In the genomic region with DNA sequence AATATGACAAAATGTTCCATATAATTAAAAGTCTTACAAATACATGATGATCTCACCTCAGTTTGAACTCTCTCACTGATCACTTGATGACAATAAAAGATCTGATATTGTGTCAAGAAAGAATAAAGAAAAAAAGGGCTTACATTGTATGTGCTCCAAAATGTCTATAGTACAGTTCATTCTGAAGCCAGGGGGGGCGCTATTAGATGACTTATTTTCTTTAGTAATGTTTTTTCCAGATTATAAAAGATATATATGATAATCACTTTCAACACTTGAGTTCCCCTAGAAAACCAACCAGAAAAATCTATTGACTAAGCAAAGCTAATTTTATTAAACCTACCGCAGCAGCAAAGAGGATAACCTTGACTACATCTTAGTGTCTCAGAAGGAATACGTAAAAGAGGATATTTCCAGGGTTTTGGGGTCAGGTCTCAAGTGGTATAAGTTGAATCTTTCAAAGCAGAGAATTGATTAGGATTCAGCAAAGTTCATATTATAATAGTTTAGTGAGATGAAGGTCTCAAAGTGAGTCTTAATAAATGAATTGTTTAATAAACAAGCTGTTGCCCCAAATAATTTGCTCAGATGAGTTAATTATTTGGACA, we compare ENCODE assay signal across 10 cellular contexts. TPM values are rescaled to one million over a fixed set of nuclear protein-coding genes. Genes with fewer than 3 reads are reported as not detected.
DNase-seq lines count a peak whose midpoint lies in the region; ATAC-seq and TF ChIP-seq lines count a peak whose summit lies in the region.
"Had no signal": no experiment of that assay in that cellular context is flagged by ENCODE, and none has a peak within 500 bp of the region (broad histone marks: within the 10 kb centered on the region; RNA-seq: fewer than 3 reads in every experiment).

No MANE protein-coding gene starts in this region.

- no peaks in the 10 kb centered on the region for H3K36me3 Mint-ChIP-seq in Calu3 (ENCODE audit: insufficient read depth, unreplicated experiment)
- H3K36me3 Mint-ChIP-seq in activated naive CD8-positive, alpha-beta T cell treated with anti-CD3 and anti-CD28 coated beads for 36 hours: no peaks in the 10 kb centered on the region
- no peaks in the 10 kb centered on the region for H3K36me3 Mint-ChIP-seq in natural killer cell treated with Interleukin-12 subunit alpha and Interleukin-12 subunit beta and Interleukin-15 and Interleukin-18, amount 100 ng/mL, for 72 hours
- H3K36me3 Mint-ChIP-seq in T-cell: no peaks in the 10 kb centered on the region

- intact Hi-C loops in Calu3 (cut with micrococcal nuclease; ENCODE audit: unreplicated experiment): no loop called here

- POLR2A ChIA-PET in T-cell (lab: Charles Lee): no interaction called here

- TF ChIP-seq CTCF in Calu3 (IDR thresholded peaks at IDR 0.05; ENCODE audit: unreplicated experiment) (no peak), LNCAP (IDR thresholded peaks at IDR 0.05) (peak; percentile 49), astrocyte of the spinal cord (IDR thresholded peaks at IDR 0.05; ENCODE audit: low read depth, low read length) (peak; percentile 48)

- H3K27me3 Mint-ChIP-seq in Calu3 (ENCODE audit: unreplicated experiment): no peaks in the 10 kb centered on the region
- no peaks in the 10 kb centered on the region for H3K27me3 Mint-ChIP-seq in activated naive CD8-positive, alpha-beta T cell treated with anti-CD3 and anti-CD28 coated beads for 36 hours
- no peaks in the 10 kb centered on the region for H3K27me3 Mint-ChIP-seq in natural killer cell treated with Interleukin-12 subunit alpha and Interleukin-12 subunit beta and Interleukin-15 and Interleukin-18, amount 100 ng/mL, for 72 hours
- H3K27me3 Mint-ChIP-seq in T-cell: no peaks in the 10 kb centered on the region

- peaks cover 2% of the 10 kb centered on the region for H3K9me3 Mint-ChIP-seq in Calu3 (ENCODE audit: low read depth, unreplicated experiment)
- H3K9me3 Mint-ChIP-seq in activated naive CD8-positive, alpha-beta T cell treated with anti-CD3 and anti-CD28 coated beads for 36 hours: peaks cover 3% of the 10 kb centered on the region
- peaks cover 3% of the 10 kb centered on the region for H3K9me3 Mint-ChIP-seq in natural killer cell treated with Interleukin-12 subunit alpha and Interleukin-12 subunit beta and Interleukin-15 and Interleukin-18, amount 100 ng/mL, for 72 hours
- peaks cover 5 to 14% (median 9%) of the 10 kb centered on the region in 3 donors for H3K9me3 Mint-ChIP-seq in T-cell
- H3K9me3 Mint-ChIP-seq: T-helper 1 cell treated with Interleukin-12 subunit alpha and Interleukin-12 subunit beta and Interleukin-4 antibody, amounts not matched to agents 30 μg/mL and 1 μg/mL, for 36 hours had no signal

- no TSS peak for BruUV-seq in Calu3 (replicated peaks; lab: Mats Ljungman, UMichigan)

- H3K4me1 Mint-ChIP-seq in Calu3 (ENCODE audit: low read depth, unreplicated experiment): no peaks in the 10 kb centered on the region
- no peaks in the 10 kb centered on the region for H3K4me1 Mint-ChIP-seq in activated naive CD8-positive, alpha-beta T cell treated with anti-CD3 and anti-CD28 coated beads for 36 hours
- no peaks in the 10 kb centered on the region for H3K4me1 Mint-ChIP-seq in natural killer cell treated with Interleukin-12 subunit alpha and Interleukin-12 subunit beta and Interleukin-15 and Interleukin-18, amount 100 ng/mL, for 72 hours (ENCODE audit: low read depth in 2 of 2)
- no peaks in the 10 kb centered on the region for H3K4me1 Mint-ChIP-seq in T-cell

- H3K4me3 Mint-ChIP-seq in Calu3 (ENCODE audit: low read depth, unreplicated experiment) (no peak overlapping the region), T-cell (no peak overlapping the region)
- no peak overlapping the region for H3K4me3 Mint-ChIP-seq in activated naive CD8-positive, alpha-beta T cell treated with anti-CD3 and anti-CD28 coated beads for 36 hours
- H3K4me3 Mint-ChIP-seq in natural killer cell treated with Interleukin-12 subunit alpha and Interleukin-12 subunit beta and Interleukin-15 and Interleukin-18, amount 100 ng/mL, for 72 hours: no peak overlapping the region
- H3K4me3 Mint-ChIP-seq: T-helper 1 cell treated with Interleukin-12 subunit alpha and Interleukin-12 subunit beta and Interleukin-4 antibody, amounts not matched to agents 30 μg/mL and 1 μg/mL, for 36 hours had no signal

- DNase-seq in Calu3: peak; percentile 2
- DNase-seq in astrocyte of the spinal cord (ENCODE audit: low read depth, low spot score): no peak
- peak; percentile 13 for DNase-seq in myocyte (ENCODE audit: low read depth)
- DNase-seq in activated naive CD8-positive, alpha-beta T cell treated with anti-CD3 and anti-CD28 coated beads for 36 hours: no peak
- DNase-seq in GM03348 (ENCODE audit: low spot score): no peak
- no peak for DNase-seq in natural killer cell treated with Interleukin-12 subunit alpha and Interleukin-12 subunit beta and Interleukin-15 and Interleukin-18, amount 100 ng/mL, for 72 hours (ENCODE audit: low spot score)
- DNase-seq in T-cell: no peak
- DNase-seq: NCI-H524 had no signal

- H3K27ac Mint-ChIP-seq in Calu3 (ENCODE audit: unreplicated experiment) (no peak overlapping the region), T-cell (no peak overlapping the region)
- no peak overlapping the region for H3K27ac Mint-ChIP-seq in activated naive CD8-positive, alpha-beta T cell treated with anti-CD3 and anti-CD28 coated beads for 36 hours
- H3K27ac Mint-ChIP-seq in natural killer cell treated with Interleukin-12 subunit alpha and Interleukin-12 subunit beta and Interleukin-15 and Interleukin-18, amount 100 ng/mL, for 72 hours: no peak overlapping the region
- H3K27ac Mint-ChIP-seq: T-helper 1 cell treated with Interleukin-12 subunit alpha and Interleukin-12 subunit beta and Interleukin-4 antibody, amounts not matched to agents 30 μg/mL and 1 μg/mL, for 36 hours had no signal

- ATAC-seq in natural killer cell treated with Interleukin-12 subunit alpha and Interleukin-12 subunit beta and Interleukin-15 and Interleukin-18, amount 100 ng/mL, for 72 hours: no peak
- no peak for ATAC-seq in T-cell (replicated peaks in 1 of 4)

- CTCF ChIA-PET in Calu3 (lab: Charles Lee) (no interaction called here), T-cell (lab: Charles Lee) (no interaction called here)

- no peak overlapping the region for H3K4me3 ChIP-seq in astrocyte of the spinal cord (ENCODE audit: low read depth, low read length)

- in situ Hi-C loops in astrocyte of the spinal cord (cut with HindIII; ENCODE audit: low sequenced_read_pairs): no loop called here

RNA-seq across cellular contexts. Expression of gene PTN, which starts 55.8 kb away (rescaled TPM):
- total RNA-seq in Calu3 (2022) (0.35 and 0.54 TPM in 2 replicates), myocyte (0.67 and 0.68 TPM in 2 replicates), T-cell (under 1 TPM in 1 of 5 donors, not detected in 4; 0.16 TPM)
- 0.68 TPM for polyA plus RNA-seq in myocyte (2012)
- total RNA-seq in activated naive CD8-positive, alpha-beta T cell treated with anti-CD3 and anti-CD28 coated beads for 36 hours: not detected
- not detected for total RNA-seq in natural killer cell treated with Interleukin-12 subunit alpha and Interleukin-12 subunit beta and Interleukin-15 and Interleukin-18, amount 100 ng/mL, for 72 hours

Comparison
In these comparisons a context has a peak if more than half of its experiments do, and no peak if none do; other contexts are left out.
1. DNase-seq: peak in Calu3 (single experiment) and myocyte (single experiment); none in astrocyte of the spinal cord (single experiment), activated naive CD8-positive, alpha-beta T cell treated with anti-CD3 and anti-CD28 coated beads for 36 hours (single experiment), GM03348 (single experiment), natural killer cell treated with Interleukin-12 subunit alpha and Interleukin-12 subunit beta and Interleukin-15 and Interleukin-18, amount 100 ng/mL, for 72 hours (single experiment) and T-cell (0 of 34).